ENCODE assay signal across 21 cellular contexts in the genomic region with DNA sequence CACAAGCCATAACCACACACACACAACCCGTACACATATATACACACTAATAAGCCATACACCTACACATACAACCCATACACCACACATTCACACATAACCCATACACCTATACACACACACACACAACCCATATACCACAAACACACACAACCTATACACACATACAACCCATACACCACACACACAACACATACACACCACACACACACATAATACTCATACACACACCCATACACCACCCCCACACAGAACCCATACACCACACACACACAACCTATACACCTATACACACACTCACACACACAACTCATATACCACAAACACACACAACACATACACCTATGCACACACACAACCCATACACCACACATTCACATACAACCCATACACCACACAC.
"Had no signal": no experiment of that assay in that cellular context is flagged by ENCODE, and none has a peak within 500 bp of the region (broad histone marks: within the 10 kb centered on the region; RNA-seq: fewer than 3 reads in every experiment).

No MANE protein-coding gene starts in this region.

- H3K36me3 Mint-ChIP-seq: naive thymus-derived CD4-positive, alpha-beta T cell had no signal

- H3K4me3 ChIP-seq: esophagus muscularis mucosa, gastroesophageal sphincter, heart left ventricle, left lung, ovary, psoas muscle, upper lobe of right lung had no signal

- H3K36me3 ChIP-seq: brain microvascular endothelial cell, esophagus muscularis mucosa, gastroesophageal sphincter, heart left ventricle, left lung, ovary, upper lobe of right lung had no signal

- H3K4me1 ChIP-seq: esophagus muscularis mucosa, gastroesophageal sphincter, heart left ventricle, left lung, psoas muscle, upper lobe of right lung had no signal

- H3K9me3 ChIP-seq: esophagus muscularis mucosa, gastroesophageal sphincter, heart left ventricle, left lung, ovary, psoas muscle, upper lobe of right lung had no signal

- H3K4me3 Mint-ChIP-seq: activated T-cell treated with anti-CD3 and anti-CD28 coated beads, Interleukin-2, amount 50 U/mL, for 72 hours; naive thymus-derived CD4-positive, alpha-beta T cell had no signal

- ATAC-seq: activated T-cell treated with anti-CD3 and anti-CD28 coated beads, Interleukin-2, amount 50 U/mL, for 72 hours; gastroesophageal sphincter; heart left ventricle; left lung; naive thymus-derived CD4-positive, alpha-beta T cell; psoas muscle; right cardiac atrium; upper lobe of right lung had no signal

- DNase-seq: activated CD8-positive, alpha-beta memory T cell treated with anti-CD3 and anti-CD28 coated beads for 24 hours; activated CD8-positive, alpha-beta memory T cell treated with anti-CD3 and anti-CD28 coated beads, Interleukin-2, amount 50 U/mL, for 48 hours; activated T-cell treated with anti-CD3 and anti-CD28 coated beads, Interleukin-2, amount 50 U/mL, for 72 hours; brain microvascular endothelial cell; central memory CD4-positive, alpha-beta T cell; cortex of kidney; effector CD4-positive, alpha-beta T cell; heart left ventricle; naive thymus-derived CD4-positive, alpha-beta T cell; ovary; right cardiac atrium; small intestine; stimulated activated CD4-positive, alpha-beta T cell treated with anti-CD3 and anti-CD28 coated beads, Interleukin-15, amount 100 ng/mL, for 24 hours; stimulated activated CD4-positive, alpha-beta T cell treated with anti-CD3 and anti-CD28 coated beads, Interleukin-2, amount 100 ng/mL, for 48 hours; T-helper 1 cell; T-helper 9 cell had no signal

- H3K27me3 ChIP-seq: brain microvascular endothelial cell, esophagus muscularis mucosa, gastroesophageal sphincter, heart left ventricle, left lung, ovary, upper lobe of right lung had no signal

- H3K27ac ChIP-seq: brain microvascular endothelial cell, esophagus muscularis mucosa, gastroesophageal sphincter, heart left ventricle, left lung, ovary, psoas muscle, upper lobe of right lung had no signal

- H3K27me3 Mint-ChIP-seq: naive thymus-derived CD4-positive, alpha-beta T cell had no signal

- H3K27ac Mint-ChIP-seq: activated T-cell treated with anti-CD3 and anti-CD28 coated beads, Interleukin-2, amount 50 U/mL, for 72 hours had no signal
